22 cellular contexts compared by ENCODE assay signal in genomic region chr7:92799446-92800211, GRCh38. TPM values are rescaled to one million over a fixed set of nuclear protein-coding genes. Genes with fewer than 3 reads are reported as not detected.
DNase-seq lines count a peak whose midpoint lies in the region; ATAC-seq, FAIRE-seq and TF ChIP-seq lines count a peak whose summit lies in the region.
"Had no signal": no experiment of that assay in that cellular context is flagged by ENCODE, and none has a peak within 500 bp of the region (broad histone marks: within the 10 kb centered on the region; RNA-seq: fewer than 3 reads in every experiment).

No MANE protein-coding gene starts in this region.

- H3K9ac ChIP-seq in GM12878 (ENCODE audit: control insufficient read depth, insufficient read depth, low read length) = no peak overlapping the region

- no peaks in the 10 kb centered on the region for H4K20me1 ChIP-seq in GM12878 (ENCODE audit: control insufficient read depth, insufficient read depth)

- CTCF ChIA-PET in GM12878 (lab: Yijun Ruan, JAX) = interaction anchor here (0.8 to 2.0 kb wide), 3 partner anchors 14 to 38 kb away, joined by 3 to 7 read pairs (median 4); no protein-coding TSS in a partner anchor

- TF ChIP-seq EP300 in GM12878 (IDR thresholded peaks at IDR 0.05; ENCODE audit: borderline replicate concordance in 1 of 2, control insufficient read depth in 1 of 2, low read depth in 2 of 2, low read length in 2 of 2) = no peak

- H3K27ac ChIP-seq in GM12878 (ENCODE audit: control insufficient read depth, insufficient read depth) = no peak overlapping the region
- H3K27ac ChIP-seq in right lobe of liver = no peak overlapping the region
- H3K27ac ChIP-seq: esophagus squamous epithelium, ovary, thoracic aorta had no signal

- peaks cover 12% of the 10 kb centered on the region for H3K4me1 ChIP-seq in GM12878 (ENCODE audit: control insufficient read depth, insufficient read depth, low read length)
- H3K4me1 ChIP-seq in right lobe of liver = no peaks in the 10 kb centered on the region

- H2AFZ ChIP-seq in GM12878 (ENCODE audit: control insufficient read depth, low read depth, low read length) = no peak overlapping the region

- H3K79me2 ChIP-seq in GM12878 (ENCODE audit: control insufficient read depth, insufficient read depth, low read length) = peaks cover 49% of the 10 kb centered on the region

- intact Hi-C loops in GM12878 (cut with micrococcal nuclease; ENCODE audit: unreplicated experiment) = loop anchor here (2.0 kb wide), 1 partner anchor 17 kb away; no protein-coding TSS in a partner anchor
- intact Hi-C loops in right lobe of liver (cut with DNase I) = no loop called here

- H3K36me3 ChIP-seq in GM12878 (ENCODE audit: control insufficient read depth in 2 of 2, insufficient read depth in 2 of 2, low read length in 1 of 2) = peaks cover 2 to 5% of the 10 kb centered on the region in 2 experiments; a peak in 2 of 4 replicates
- H3K36me3 ChIP-seq in right lobe of liver = no peaks in the 10 kb centered on the region
- H3K36me3 ChIP-seq: esophagus squamous epithelium, ovary, thoracic aorta had no signal

- TSS peak; percentile 22 for BruUV-seq in GM12878 (replicated peaks; lab: Mats Ljungman, UMichigan)

- H3K27me3 ChIP-seq in GM12878 (replicated peaks in 1 of 2; ENCODE audit: control insufficient read depth in 2 of 2, insufficient read depth in 2 of 2, low read length in 1 of 2) (no peaks in the 10 kb centered on the region), right lobe of liver (no peaks in the 10 kb centered on the region)
- H3K27me3 ChIP-seq: esophagus squamous epithelium, MG63, ovary, SJSA1 had no signal

- TF ChIP-seq POLR2A in GM12878 (IDR thresholded peaks at IDR 0.05; ENCODE audit: low read depth, low read length) = no peak
- no peak for TF ChIP-seq POLR2A in right lobe of liver (IDR thresholded peaks at IDR 0.05)

- H3K9me3 ChIP-seq in GM12878 (replicated peaks; ENCODE audit: control insufficient read depth, insufficient read depth, low read length) = no peaks in the 10 kb centered on the region; the same call in 2 of the 3 replicates
- no peaks in the 10 kb centered on the region for H3K9me3 ChIP-seq in right lobe of liver
- H3K9me3 ChIP-seq: esophagus squamous epithelium, MG63, ovary, SJSA1, thoracic aorta had no signal

- no peak overlapping the region for H3K4me2 ChIP-seq in GM12878 (ENCODE audit: control insufficient read depth, insufficient read depth)

- 88% methylated on average over 3 of the region's 3 CpGs for WGBS in GM12878 (ENCODE audit: insufficient coverage, insufficient replicate concordance, low lambda C conversion rate, missing lambda C conversion rate)
- WGBS in right lobe of liver (ENCODE audit: insufficient coverage, low coverage, low lambda C conversion rate, missing lambda C conversion rate) = 73% methylated on average over 3 of the region's 3 CpGs

- ATAC-seq in GM19351 (IDR thresholded peaks at IDR 0.05; ENCODE audit: unreplicated experiment) (peak; percentile 59), HG02981 (IDR thresholded peaks at IDR 0.05; ENCODE audit: unreplicated experiment) (peak; percentile 49), GM12878 (peak; percentile 85), right lobe of liver (no peak), GM19467 (IDR thresholded peaks at IDR 0.05; ENCODE audit: unreplicated experiment) (no peak)

- DNase-seq in GM18507 (ENCODE audit: extremely low spot score, insufficient read length, low read depth) = no peak
- no peak for DNase-seq in GM12878 (ENCODE audit: low read depth, low spot score)
- no peak for DNase-seq in right lobe of liver
- DNase-seq in inferior parietal cortex (ENCODE audit: extremely low spot score) = no peak
- DNase-seq in frontal cortex (ENCODE audit: low spot score in 2 of 2) = no peak
- DNase-seq: activated CD4-positive, CD25-positive, alpha-beta regulatory T cell treated with anti-CD3 and anti-CD28 coated beads, Interleukin-2, amount 50 U/mL, for 72 hours; activated effector memory CD4-positive, alpha-beta T cell treated with anti-CD3 and anti-CD28 coated beads, Interleukin-2, amount 50 U/mL, for 16 hours; amygdala; effector CD8-positive, alpha-beta T cell; esophagus squamous epithelium; glutamatergic neuron; MG63; naive B cell; NCI-H2029; NCI-H510A; ovary; stimulated activated CD4-positive, alpha-beta T cell treated with anti-CD3 and anti-CD28 coated beads, Interleukin-2, amount 100 ng/mL, for 24 hours had no signal

- H3K4me3 ChIP-seq in GM12878 (no peak overlapping the region), right lobe of liver (no peak overlapping the region)
- H3K4me3 ChIP-seq: esophagus squamous epithelium, MG63, ovary, SJSA1, thoracic aorta had no signal

- no peak for TF ChIP-seq CTCF in GM12878 (IDR thresholded peaks at IDR 0.05 in 2 of 3, conservative IDR thresholded peaks at IDR 0.05 in 1 of 3; ENCODE audit: control insufficient read depth in 2 of 3, extremely low read depth in 1 of 3, insufficient read depth in 1 of 3, low read depth in 3 of 3, low read length in 3 of 3)
- no peak for TF ChIP-seq CTCF in right lobe of liver (IDR thresholded peaks at IDR 0.05)

- in situ Hi-C loops in GM12878 (cut with MboI) = no loop called here

- no peak for TF ChIP-seq RAD21 in GM12878 (IDR thresholded peaks at IDR 0.05; ENCODE audit: insufficient read depth, low read depth, low read length)

- FAIRE-seq in GM18507 (lab: Jason Lieb, UNC) (peak; percentile 52), GM12878 (lab: Jason Lieb, UNC) (peak; percentile 57), frontal cortex (lab: Jason Lieb, UNC) (no peak)

- SMC1A ChIA-PET in GM12878 (lab: Charles Lee; ENCODE audit: uncharacterized antibody, unreplicated experiment) = interaction anchor here (0.6 to 3.8 kb wide), 17 partner anchors 7 to 181 kb away, joined by 3 to 24 read pairs (median 3); no protein-coding TSS in a partner anchor

- POLR2A ChIA-PET in GM12878 (lab: Charles Lee) = interaction anchor here (0.6 to 2.0 kb wide), 4 partner anchors 9 to 23 kb away, joined by 3 to 7 read pairs (median 6); no protein-coding TSS in a partner anchor

- RAD21 ChIA-PET in GM12878 (lab: Charles Lee; ENCODE audit: unreplicated experiment) = interaction anchor here (0.5 to 2.0 kb wide), 8 partner anchors 11 to 79 kb away, joined by 3 to 9 read pairs (median 4); no protein-coding TSS in a partner anchor

TF ChIP-seq in GM12878, 131 proteins besides CTCF, POLR2A, EP300 and RAD21 (continues in another document):
- TF ChIP-seq SPI1 (IDR thresholded peaks at IDR 0.05; ENCODE audit: borderline replicate concordance, insufficient read depth, low read depth, low read length) (no peak), MTA2 (IDR thresholded peaks at IDR 0.05; ENCODE audit: low read depth) (peak; percentile 64), ZNF207 (IDR thresholded peaks at IDR 0.05; ENCODE audit: borderline replicate concordance) (no peak), SP1 (IDR thresholded peaks at IDR 0.05; ENCODE audit: low read depth, low read length) (no peak), LARP7 (IDR thresholded peaks at IDR 0.05) (no peak), HDGF (IDR thresholded peaks at IDR 0.05) (no peak), ESRRA (IDR thresholded peaks at IDR 0.05; ENCODE audit: low read length) (no peak), SUPT20H (IDR thresholded peaks at IDR 0.05; ENCODE audit: borderline replicate concordance, control insufficient read depth, low read depth, low read length) (no peak), ATF7 (IDR thresholded peaks at IDR 0.05; ENCODE audit: low read depth) (peak; percentile 96), STAT1 (conservative IDR thresholded peaks at IDR 0.05) (no peak), RBBP5 (conservative IDR thresholded peaks at IDR 0.05) (no peak), JUNB (IDR thresholded peaks at IDR 0.05) (no peak), DPF2 (IDR thresholded peaks at IDR 0.05) (no peak), CREB1 (IDR thresholded peaks at IDR 0.05; ENCODE audit: low read depth) (no peak), SIX5 (IDR thresholded peaks at IDR 0.05; ENCODE audit: low read depth, low read length, severe bottlenecking) (no peak), NBN (IDR thresholded peaks at IDR 0.05) (0 out of 2 replicates have a peak, but pooled peaks have one; percentile 30), CBX5 (IDR thresholded peaks at IDR 0.05; ENCODE audit: low read depth) (no peak), SIN3A (IDR thresholded peaks at IDR 0.05; ENCODE audit: low read depth, low read length) (no peak), KLF5 (IDR thresholded peaks at IDR 0.05; ENCODE audit: partially characterized antibody) (no peak), BACH1 (IDR thresholded peaks at IDR 0.05; ENCODE audit: borderline replicate concordance) (no peak)
- TF ChIP-seq, protein P1, sequence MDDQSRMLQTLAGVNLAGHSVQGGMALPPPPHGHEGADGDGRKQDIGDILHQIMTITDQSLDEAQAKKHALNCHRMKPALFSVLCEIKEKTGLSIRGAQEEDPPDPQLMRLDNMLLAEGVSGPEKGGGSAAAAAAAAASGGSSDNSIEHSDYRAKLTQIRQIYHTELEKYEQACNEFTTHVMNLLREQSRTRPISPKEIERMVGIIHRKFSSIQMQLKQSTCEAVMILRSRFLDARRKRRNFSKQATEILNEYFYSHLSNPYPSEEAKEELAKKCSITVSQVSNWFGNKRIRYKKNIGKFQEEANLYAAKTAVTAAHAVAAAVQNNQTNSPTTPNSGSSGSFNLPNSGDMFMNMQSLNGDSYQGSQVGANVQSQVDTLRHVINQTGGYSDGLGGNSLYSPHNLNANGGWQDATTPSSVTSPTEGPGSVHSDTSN (IDR thresholded peaks at IDR 0.05; ENCODE audit: insufficient replicate concordance, low read depth, low read length) = no peak

RNA-seq across cellular contexts. Expression of gene CDK6, which starts 36.7 kb away (rescaled TPM):
- total RNA-seq in GM12878 (2013; cell fraction: nucleolus; rRNA removed) = 302 and 310 TPM in 2 replicates
- total RNA-seq in GM12878 (2014; rRNA removed) = 93.1 and 103 TPM in 2 replicates
- 75.8 and 82.5 TPM in 2 replicates for total RNA-seq in GM12878 (2014; rRNA removed; fragmentation: Illumina TruSeq; extraction: Trizol)
- total RNA-seq in GM12878 (2021) = 110 and 118 TPM in 2 replicates
- polyA plus RNA-seq in GM12878 (2011; ENCODE audit: low read depth) = 7.2 TPM
- 42.9 and 51.2 TPM in 2 replicates for polyA plus RNA-seq in GM12878 (2011; rRNA removed)
- polyA plus RNA-seq in GM12878 (2011; cell fraction: cytosol; rRNA removed) = 35.1 and 36.3 TPM in 2 replicates
- 48.6 and 53.0 TPM in 2 replicates for polyA plus RNA-seq in GM12878 (2011; cell fraction: nucleus; rRNA removed)
- polyA plus RNA-seq in GM12878 (2012) = 11.0 and 14.3 TPM in 2 replicates
- 47.3 and 58.1 TPM in 2 replicates for polyA plus RNA-seq in GM12878 (2014; fragmentation: Illumina TruSeq; extraction: Trizol)
- polyA plus RNA-seq in GM12878 (2014; fragmentation: Nextera tagmentation; extraction: Ambion mirVana) = 10 to 100 TPM in 1 of 2 experiments, 1 to 10 TPM in 1; 8.0 to 16.8 TPM
- 30.1 and 30.7 TPM in 2 replicates for polyA plus RNA-seq in GM12878 (2014; rRNA removed)
- polyA plus RNA-seq in GM12878 (2016; fragmentation: Nextera tagmentation; extraction: Ambion mirVana) = 10 to 100 TPM; 44.3 to 53.4 TPM
- 113 and 159 TPM in 2 replicates for polyA minus RNA-seq in GM12878 (2011; rRNA and poly(A)+ RNA removed)
- polyA minus RNA-seq in GM12878 (2011; cell fraction: cytosol; rRNA and poly(A)+ RNA removed) = 72.0 and 108 TPM in 2 replicates
- polyA minus RNA-seq in GM12878 (2011; cell fraction: nucleus; rRNA and poly(A)+ RNA removed) = 94.3 and 203 TPM in 2 replicates
- total RNA-seq in right lobe of liver = 10 to 100 TPM in 5 of 6 experiments, 1 to 10 TPM in 1; 6.9 to 23.7 (median 17.0) TPM
- 10.2 TPM for total RNA-seq in frontal cortex

Comparison
In these comparisons a context has a peak if more than half of its experiments do, and no peak if none do; other contexts are left out.
1. ATAC-seq: peak in GM19351 (single experiment), HG02981 (single experiment) and GM12878 (single experiment); none in right lobe of liver (0 of 4) and GM19467 (single experiment).